ENCODE assay signal across 12 cellular contexts in genomic region chr17:7383371-7383741, GRCh38. TPM values are rescaled to one million over a fixed set of nuclear protein-coding genes. Genes with fewer than 3 reads are reported as not detected.
DNase-seq lines count a peak whose midpoint lies in the region; ATAC-seq and TF ChIP-seq lines count a peak whose summit lies in the region.
"Had no signal": no experiment of that assay in that cellular context is flagged by ENCODE, and none has a peak within 500 bp of the region (broad histone marks: within the 10 kb centered on the region; RNA-seq: fewer than 3 reads in every experiment).

No MANE protein-coding gene starts in this region.

- H3K79me2 ChIP-seq in SK-N-SH (ENCODE audit: insufficient read depth) (no peaks in the 10 kb centered on the region), Karpas-422 (ENCODE audit: low read length) (no peaks in the 10 kb centered on the region)

- no peak for TF ChIP-seq POLR2A in gastrocnemius medialis (IDR thresholded peaks at IDR 0.05)

- peaks cover 46% of the 10 kb centered on the region for H3K27me3 Mint-ChIP-seq in endodermal cell (ENCODE audit: insufficient read depth)

- in situ Hi-C loops in gastrocnemius medialis (cut with MboI; ENCODE audit: low sequenced_read_pairs in 4 of 4): no loop called here

- H3K36me3 ChIP-seq in SK-N-SH (replicated peaks in 1 of 2; ENCODE audit: control insufficient read depth in 1 of 2, insufficient read depth in 2 of 2, low read length in 1 of 2) (no peaks in the 10 kb centered on the region), Karpas-422 (ENCODE audit: insufficient read depth, low read length) (no peaks in the 10 kb centered on the region), endodermal cell (ENCODE audit: control insufficient read depth, insufficient read depth, low read length) (no peaks in the 10 kb centered on the region), gastrocnemius medialis (no peaks in the 10 kb centered on the region)
- H3K36me3 ChIP-seq: SJSA1 had no signal

- TF ChIP-seq EP300 in SK-N-SH (IDR thresholded peaks at IDR 0.05; ENCODE audit: borderline replicate concordance in 1 of 2, low read depth in 1 of 2, low read length in 1 of 2): no peak

- H3K4me1 ChIP-seq in SK-N-SH (ENCODE audit: control insufficient read depth in 1 of 2, insufficient read depth in 2 of 2, low read depth in 1 of 2, low read length in 1 of 2): peaks cover 0 to 32% of the 10 kb centered on the region in 2 experiments; a peak in 2 of 4 replicates
- H3K4me1 ChIP-seq in Karpas-422 (ENCODE audit: low read length): peaks cover 15% of the 10 kb centered on the region
- peaks cover 4% of the 10 kb centered on the region for H3K4me1 ChIP-seq in endodermal cell (ENCODE audit: control insufficient read depth, insufficient read depth, low read length)
- H3K4me1 ChIP-seq in gastrocnemius medialis: peaks cover 18 to 25% of the 10 kb centered on the region in 2 donors
- H3K4me1 ChIP-seq in foreskin keratinocyte: peaks cover 3% of the 10 kb centered on the region

- H3K9me3 ChIP-seq in SK-N-SH (no peaks in the 10 kb centered on the region), Karpas-422 (ENCODE audit: low read length) (0 out of 2 replicates have a peak, but pooled peaks cover 2% of the 10 kb centered on the region), endodermal cell (ENCODE audit: control insufficient read depth, low read length) (peaks cover 9% of the 10 kb centered on the region), gastrocnemius medialis (no peaks in the 10 kb centered on the region)
- H3K9me3 ChIP-seq: body of pancreas had no signal

- peaks cover 9% of the 10 kb centered on the region for H3K4me1 Mint-ChIP-seq in endodermal cell

- no peak overlapping the region for H3K27ac Mint-ChIP-seq in endodermal cell

- peaks cover 5% of the 10 kb centered on the region for H3K9me3 Mint-ChIP-seq in endodermal cell

- no peak overlapping the region; a peak in 1 of 4 replicates for H3K27ac ChIP-seq in SK-N-SH (ENCODE audit: low read depth in 2 of 2, low read length in 1 of 2)
- no peak overlapping the region for H3K27ac ChIP-seq in Karpas-422 (ENCODE audit: low read length)
- no peak overlapping the region for H3K27ac ChIP-seq in endodermal cell (ENCODE audit: low read depth, low read length)
- no peak overlapping the region for H3K27ac ChIP-seq in gastrocnemius medialis
- no peak overlapping the region for H3K27ac ChIP-seq in foreskin keratinocyte
- H3K27ac ChIP-seq: body of pancreas, SJSA1 had no signal

- H3K4me2 ChIP-seq in SK-N-SH (no peak overlapping the region), Karpas-422 (ENCODE audit: low read depth, low read length, poor library complexity, severe bottlenecking) (peak overlapping the region; percentile 88)

- peaks cover 20% of the 10 kb centered on the region for H3K36me3 Mint-ChIP-seq in endodermal cell (ENCODE audit: low read depth)

- peak; percentile 4 for ATAC-seq in SK-N-SH treated with all-trans-retinoic acid at 6 μM for 48 hours
- ATAC-seq in gastrocnemius medialis: no peak
- no peak for ATAC-seq in foreskin keratinocyte
- ATAC-seq: body of pancreas had no signal

- H3K27me3 ChIP-seq in SK-N-SH (ENCODE audit: insufficient read depth) (peaks cover 8% of the 10 kb centered on the region; the same call in 1 of the 2 replicates), Karpas-422 (ENCODE audit: low read length) (no peaks in the 10 kb centered on the region), endodermal cell (ENCODE audit: control insufficient read depth, insufficient read depth, low read length, poor library complexity, severe bottlenecking) (peaks cover 39% of the 10 kb centered on the region), gastrocnemius medialis (peaks cover 17 to 29% (median 24%) of the 10 kb centered on the region in 3 donors), foreskin keratinocyte (no peaks in the 10 kb centered on the region)
- H3K27me3 ChIP-seq: body of pancreas had no signal

- DNase-seq in SK-N-SH: no peak
- DNase-seq in Karpas-422: no peak
- peak; percentile 49 for DNase-seq in endodermal cell
- DNase-seq in gastrocnemius medialis: no peak
- DNase-seq in kidney glomerular epithelial cell (lab: John Stamatoyannopoulos, UW): no peak
- DNase-seq in foreskin keratinocyte: no peak
- no peak for DNase-seq in COR-L47 (lab: John Stamatoyannopoulos, UW)
- DNase-seq: body of pancreas had no signal

- no peaks in the 10 kb centered on the region for H3K9me2 ChIP-seq in SK-N-SH
- H3K9me2 ChIP-seq in Karpas-422 (replicated peaks; ENCODE audit: insufficient read depth, low read length): no peaks in the 10 kb centered on the region

- H3K9ac ChIP-seq in SK-N-SH: no peak overlapping the region
- H3K9ac ChIP-seq in Karpas-422 (ENCODE audit: low read length): peak overlapping the region; percentile 72
- no peak overlapping the region for H3K9ac ChIP-seq in endodermal cell (ENCODE audit: extremely low read depth, low read length, poor library complexity, severe bottlenecking)

- no peak overlapping the region for H3K4me3 Mint-ChIP-seq in endodermal cell

- H3K4me3 ChIP-seq in SK-N-SH (ENCODE audit: low read depth in 2 of 2, low read length in 1 of 2) (peak overlapping the region in 1 of 2 experiments; percentile 42; a peak in 1 of 4 replicates), Karpas-422 (ENCODE audit: low read length) (peak overlapping the region; percentile 72; the same call in 1 of the 2 replicates), endodermal cell (ENCODE audit: low read length) (no peak overlapping the region), gastrocnemius medialis (peak overlapping the region in 3 of 4 donors; percentile 42 to 61 (median 49))
- H3K4me3 ChIP-seq: body of pancreas had no signal

- POLR2A ChIA-PET in SK-N-SH (lab: Yijun Ruan, JAX): interaction anchor here (1.0 kb wide), 1 partner anchor 68 kb away, joined by 3 read pairs; the partner anchor contains the start of gene GPS2

- peaks cover 2% of the 10 kb centered on the region for H3F3A ChIP-seq in SK-N-SH (replicated peaks; ENCODE audit: insufficient read depth)

- H4K20me1 ChIP-seq in SK-N-SH (ENCODE audit: insufficient read depth) (no peaks in the 10 kb centered on the region), Karpas-422 (ENCODE audit: insufficient read depth, low read depth, low read length) (no peaks in the 10 kb centered on the region)

- intact Hi-C loops in gastrocnemius medialis (cut with DNase I; ENCODE audit: low total_unique reads): no loop called here

- TF ChIP-seq CTCF in SK-N-SH (IDR thresholded peaks at IDR 0.05) (no peak), endodermal cell (conservative IDR thresholded peaks at IDR 0.05) (no peak), gastrocnemius medialis (IDR thresholded peaks at IDR 0.05 in 4 of 5, conservative IDR thresholded peaks at IDR 0.05 in 1 of 5) (no peak), foreskin keratinocyte (conservative IDR thresholded peaks at IDR 0.05) (no peak)

- no peak overlapping the region for H2AFZ ChIP-seq in SK-N-SH (ENCODE audit: low read depth)
- H2AFZ ChIP-seq in Karpas-422 (ENCODE audit: low read length): no peak overlapping the region

- CTCF ChIA-PET in SK-N-SH (lab: Yijun Ruan, JAX): interaction anchor here (0.7 to 2.3 kb wide), 5 partner anchors 10 to 178 kb away, joined by 3 to 12 read pairs (median 6); partner anchors contain the start of genes PLSCR3 and SENP3

- TF ChIP-seq RAD21 in SK-N-SH (IDR thresholded peaks at IDR 0.05; ENCODE audit: low read length): no peak

- WGBS in SK-N-SH (ENCODE audit: low lambda C conversion rate): 79% methylated on average over 11 of the region's 11 CpGs
- WGBS in endodermal cell (ENCODE audit: insufficient coverage in 1 of 2, insufficient read length in 1 of 2), 2 experiments: 92 to 93% methylated on average over 6 to 11 of the region's 11 CpGs

RNA-seq across cellular contexts. Expression of gene TNK1, which starts 2.5 kb away (rescaled TPM):
- polyA plus RNA-seq in SK-N-SH (2012; rRNA removed): 0.64 and 0.75 TPM in 2 replicates
- polyA plus RNA-seq in SK-N-SH (2012; cell fraction: cytosol; rRNA removed): 0.24 and 0.59 TPM in 2 replicates
- polyA plus RNA-seq in SK-N-SH (2012; cell fraction: nucleus; rRNA removed): 2.2 and 3.3 TPM in 2 replicates
- total RNA-seq in Karpas-422 (2014; rRNA removed; shearing (Covaris generic); ENCODE audit: low replicate concordance): 0.75 and 3.8 TPM in 2 replicates
- 10 to 100 TPM; 11.0 to 11.7 TPM for total RNA-seq in endodermal cell
- 2.7 TPM for polyA plus RNA-seq in endodermal cell (2013, experiment 1 of 2)
- 1.7 TPM for polyA plus RNA-seq in endodermal cell (2013, experiment 2 of 2)
- total RNA-seq in gastrocnemius medialis: 1 to 10 TPM in 1 of 4 donors, under 1 TPM in 1, not detected in 2; 0.13 to 2.2 TPM
- 7.5 and 11.2 TPM in 2 replicates for total RNA-seq in foreskin keratinocyte
- 6.5 and 9.3 TPM in 2 replicates for polyA plus RNA-seq in foreskin keratinocyte
- total RNA-seq: SJSA1 had no signal

RNA-seq across cellular contexts. Expression of gene PLSCR3, which starts 11.0 kb away (rescaled TPM):
- polyA plus RNA-seq in SK-N-SH (2012; rRNA removed): 72.0 and 95.0 TPM in 2 replicates
- 44.4 and 71.7 TPM in 2 replicates for polyA plus RNA-seq in SK-N-SH (2012; cell fraction: cytosol; rRNA removed)
- polyA plus RNA-seq in SK-N-SH (2012; cell fraction: nucleus; rRNA removed): 149 and 189 TPM in 2 replicates
- 39.8 and 40.4 TPM in 2 replicates for total RNA-seq in Karpas-422 (2014; rRNA removed; shearing (Covaris generic); ENCODE audit: low replicate concordance)
- total RNA-seq in endodermal cell: 10 to 100 TPM; 21.0 to 26.2 TPM
- 31.9 TPM for polyA plus RNA-seq in endodermal cell (2013, experiment 1 of 2)
- polyA plus RNA-seq in endodermal cell (2013, experiment 2 of 2): 39.9 TPM
- total RNA-seq in gastrocnemius medialis: 10 to 100 TPM in 3 of 4 donors, 1 to 10 TPM in 1; 8.9 to 20.3 (median 14.4) TPM
- total RNA-seq in foreskin keratinocyte: 54.9 and 74.5 TPM in 2 replicates
- 122 and 145 TPM in 2 replicates for polyA plus RNA-seq in foreskin keratinocyte

RNA-seq across cellular contexts. Expression of gene TMEM256, which starts 20.5 kb away (rescaled TPM):
- polyA plus RNA-seq in SK-N-SH (2012; rRNA removed) (114 and 213 TPM in 2 replicates), foreskin keratinocyte (214 and 222 TPM in 2 replicates)
- 112 and 115 TPM in 2 replicates for polyA plus RNA-seq in SK-N-SH (2012; cell fraction: cytosol; rRNA removed)
- 63.1 and 74.0 TPM in 2 replicates for polyA plus RNA-seq in SK-N-SH (2012; cell fraction: nucleus; rRNA removed)
- total RNA-seq in Karpas-422 (2014; rRNA removed; shearing (Covaris generic); ENCODE audit: low replicate concordance): 262 and 330 TPM in 2 replicates
- total RNA-seq in endodermal cell (100 to 1,000 TPM; 133 to 175 TPM), gastrocnemius medialis (10 to 100 TPM; 28.9 to 65.6 (median 50.2) TPM), foreskin keratinocyte (128 and 131 TPM in 2 replicates)
- polyA plus RNA-seq in endodermal cell (2013, experiment 1 of 2): 160 TPM
- 148 TPM for polyA plus RNA-seq in endodermal cell (2013, experiment 2 of 2)

RNA-seq across cellular contexts. Expression of gene NLGN2, which starts 24.3 kb away (rescaled TPM):
- polyA plus RNA-seq in SK-N-SH (2012; rRNA removed): 16.8 and 29.9 TPM in 2 replicates
- polyA plus RNA-seq in SK-N-SH (2012; cell fraction: cytosol; rRNA removed): 12.6 and 20.1 TPM in 2 replicates
- 143 and 167 TPM in 2 replicates for polyA plus RNA-seq in SK-N-SH (2012; cell fraction: nucleus; rRNA removed)
- total RNA-seq in Karpas-422 (2014; rRNA removed; shearing (Covaris generic); ENCODE audit: low replicate concordance): not detected in 2 replicates
- total RNA-seq in endodermal cell: 100 to 1,000 TPM in 1 of 2 donors, 10 to 100 TPM in 1; 78.5 to 121 TPM
- 91.3 TPM for polyA plus RNA-seq in endodermal cell (2013, experiment 1 of 2)
- polyA plus RNA-seq in endodermal cell (2013, experiment 2 of 2): 83.0 TPM
- total RNA-seq in gastrocnemius medialis: 1 to 10 TPM; 4.2 to 6.6 (median 4.4) TPM
- total RNA-seq in foreskin keratinocyte: 4.9 and 7.6 TPM in 2 replicates
- 7.7 and 9.4 TPM in 2 replicates for polyA plus RNA-seq in foreskin keratinocyte

RNA-seq across cellular contexts. Expression of gene TMEM95, which starts 28.4 kb away (rescaled TPM):
- not detected in 2 replicates for polyA plus RNA-seq in SK-N-SH (2012; rRNA removed)
- not detected in 2 replicates for polyA plus RNA-seq in SK-N-SH (2012; cell fraction: cytosol; rRNA removed)
- not detected in 2 replicates for polyA plus RNA-seq in SK-N-SH (2012; cell fraction: nucleus; rRNA removed)
- total RNA-seq in Karpas-422 (2014; rRNA removed; shearing (Covaris generic); ENCODE audit: low replicate concordance): not detected in 2 replicates
- not detected for total RNA-seq in endodermal cell
- polyA plus RNA-seq in endodermal cell (2013, experiment 1 of 2): not detected
- polyA plus RNA-seq in endodermal cell (2013, experiment 2 of 2): not detected
- not detected for total RNA-seq in gastrocnemius medialis
- not detected in 2 replicates for total RNA-seq in foreskin keratinocyte
- polyA plus RNA-seq in foreskin keratinocyte: not detected in 2 replicates
- total RNA-seq: body of pancreas, lung microvascular endothelial cell, NCI-H460, SJSA1 had no signal
